Comparison of ENCODE assay signal across 18 cellular contexts in the genomic region with DNA sequence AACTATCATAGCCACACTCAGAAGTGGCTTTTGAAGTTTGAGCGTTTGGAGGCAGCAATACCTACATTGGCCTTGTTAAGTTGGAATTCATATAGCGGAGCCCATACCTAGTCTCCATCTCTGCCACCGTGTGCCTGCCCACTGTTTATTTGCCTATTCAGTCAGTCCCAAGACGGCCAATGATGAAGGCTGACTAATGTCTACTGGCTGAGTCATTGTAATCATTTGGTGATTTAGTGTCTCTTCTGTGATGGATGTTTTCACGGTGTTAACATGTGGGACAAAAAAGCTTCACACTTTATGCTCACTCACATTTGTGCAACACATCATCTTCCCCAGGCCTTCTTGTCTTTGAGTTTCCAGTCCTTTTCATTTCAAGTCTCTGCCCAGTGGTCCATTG.
"Had no signal": no experiment of that assay in that cellular context is flagged by ENCODE, and none has a peak within 500 bp of the region (broad histone marks: within the 10 kb centered on the region; RNA-seq: fewer than 3 reads in every experiment).

No MANE protein-coding gene starts in this region.

- H3K27ac ChIP-seq: coronary artery, heart right ventricle, tibial nerve had no signal

- H3K27ac Mint-ChIP-seq: activated CD4-positive, alpha-beta T cell treated with anti-CD3 and anti-CD28 coated beads, Interleukin-2, amount 10 ng/mL, durations not matched to agents 24 days and 14 days; activated CD8-positive, alpha-beta T cell treated with anti-CD3 and anti-CD28 coated beads, Interleukin-2, amount 10 ng/mL, durations not matched to agents 7 days and 5 days; activated naive CD8-positive, alpha-beta T cell treated with anti-CD3 and anti-CD28 coated beads, Interleukin-2, amount 10 ng/mL, durations not matched to agents 7 days and 5 days; activated T-cell treated with anti-CD3 and anti-CD28 coated beads, Interleukin-2, amount 50 U/mL, for 24 hours; activated T-helper 2 cell treated with anti-CD3 and anti-CD28 coated beads, Interferon-gamma antibody, Interleukin-2, Interleukin-4, amounts not matched to agents 10 μg/mL and 5 μg/mL and 100 μg/mL, durations not matched to agents 14 hours and 24 hours and 36 hours; brain; memory B cell; stimulated activated naive CD8-positive, alpha-beta T cell treated with anti-CD3 and anti-CD28 coated beads, Interleukin-15, Interleukin-2, amounts not matched to agents 100 ng/mL and 50 ng/mL, for 24 hours had no signal

- H3K4me1 Mint-ChIP-seq: activated CD4-positive, alpha-beta T cell treated with anti-CD3 and anti-CD28 coated beads, Interleukin-2, amount 10 ng/mL, durations not matched to agents 24 days and 14 days; activated naive CD8-positive, alpha-beta T cell treated with anti-CD3 and anti-CD28 coated beads, Interleukin-2, amount 10 ng/mL, durations not matched to agents 7 days and 5 days; brain; memory B cell had no signal

- H3K4me3 Mint-ChIP-seq: activated CD4-positive, alpha-beta T cell treated with anti-CD3 and anti-CD28 coated beads, Interleukin-2, amount 10 ng/mL, durations not matched to agents 24 days and 14 days; activated CD8-positive, alpha-beta T cell treated with anti-CD3 and anti-CD28 coated beads, Interleukin-2, amount 10 ng/mL, durations not matched to agents 7 days and 5 days; activated naive CD8-positive, alpha-beta T cell treated with anti-CD3 and anti-CD28 coated beads, Interleukin-2, amount 10 ng/mL, durations not matched to agents 7 days and 5 days; activated T-cell treated with anti-CD3 and anti-CD28 coated beads, Interleukin-2, amount 50 U/mL, for 24 hours; brain; memory B cell; stimulated activated naive CD8-positive, alpha-beta T cell treated with anti-CD3 and anti-CD28 coated beads, Interleukin-15, Interleukin-2, amounts not matched to agents 100 ng/mL and 50 ng/mL, for 24 hours had no signal

- DNase-seq: activated CD4-positive, alpha-beta T cell treated with anti-CD3 and anti-CD28 coated beads, Interleukin-2, amount 10 ng/mL, durations not matched to agents 24 days and 14 days; activated CD4-positive, CD25-positive, alpha-beta regulatory T cell; activated CD8-positive, alpha-beta T cell treated with anti-CD3 and anti-CD28 coated beads, Interleukin-2, amount 10 ng/mL, durations not matched to agents 7 days and 5 days; activated naive CD4-positive, alpha-beta T cell treated with Interleukin-2 at 50 U/mL for 16 hours; activated naive CD8-positive, alpha-beta T cell treated with anti-CD3 and anti-CD28 coated beads, Interleukin-2, amount 10 ng/mL, durations not matched to agents 7 days and 5 days; activated T-cell treated with anti-CD3 and anti-CD28 coated beads, Interleukin-2, amount 50 U/mL, for 24 hours; amygdala; heart right ventricle; left ventricle myocardium superior; retina; stimulated activated CD4-positive, alpha-beta T cell treated with anti-CD3 and anti-CD28 coated beads, Interleukin-2, amount 100 ng/mL, for 24 hours; T1000 had no signal

- H3K4me1 ChIP-seq: tibial nerve had no signal

- H3K9me3 Mint-ChIP-seq: activated CD4-positive, alpha-beta T cell treated with anti-CD3 and anti-CD28 coated beads, Interleukin-2, amount 10 ng/mL, durations not matched to agents 24 days and 14 days had no signal

- H3K4me3 ChIP-seq: coronary artery, heart right ventricle, tibial nerve had no signal

- ATAC-seq: activated CD8-positive, alpha-beta T cell treated with anti-CD3 and anti-CD28 coated beads, Interleukin-2, amount 10 ng/mL, durations not matched to agents 7 days and 5 days; heart right ventricle; left ventricle myocardium superior had no signal

- H3K36me3 Mint-ChIP-seq: activated naive CD8-positive, alpha-beta T cell treated with anti-CD3 and anti-CD28 coated beads, Interleukin-2, amount 10 ng/mL, durations not matched to agents 7 days and 5 days; brain; memory B cell had no signal

- H3K9me3 ChIP-seq: heart right ventricle, tibial nerve had no signal

- H3K36me3 ChIP-seq: heart right ventricle, tibial nerve had no signal

- H3K27me3 ChIP-seq: heart right ventricle, tibial nerve had no signal
